Comparison of ENCODE assay signal across 19 cellular contexts in genomic region chrX:64192040-64192439, GRCh38. TPM values are rescaled to one million over a fixed set of nuclear protein-coding genes. Genes with fewer than 3 reads are reported as not detected.
DNase-seq lines count a peak whose midpoint lies in the region; ATAC-seq, FAIRE-seq and TF ChIP-seq lines count a peak whose summit lies in the region.
"Had no signal": no experiment of that assay in that cellular context is flagged by ENCODE, and none has a peak within 500 bp of the region (broad histone marks: within the 10 kb centered on the region; RNA-seq: fewer than 3 reads in every experiment).

No MANE protein-coding gene starts in this region.

- H3K4me1 ChIP-seq in right cardiac atrium (ENCODE audit: control insufficient read depth, insufficient read depth, low read length), result peaks cover 13% of the 10 kb centered on the region
- H3K4me1 ChIP-seq: BE2C had no signal

- no peak for ATAC-seq in right cardiac atrium
- no peak for ATAC-seq in Right ventricle myocardium superior (ENCODE audit: poor library complexity)
- no peak for ATAC-seq in T-helper 17 cell

- peak overlapping the region; percentile 39 for H3K27ac Mint-ChIP-seq in T-helper 17 cell
- peak overlapping the region; percentile 14 for H3K27ac Mint-ChIP-seq in neural crest cell (ENCODE audit: unreplicated experiment)
- H3K27ac Mint-ChIP-seq: CD4-positive, CD25-positive, alpha-beta regulatory T cell; H9 had no signal

- TF ChIP-seq CTCF in neural crest cell (conservative IDR thresholded peaks at IDR 0.05), result no peak

- H3K4me3 Mint-ChIP-seq in T-helper 17 cell, result no peak overlapping the region
- no peak overlapping the region for H3K4me3 Mint-ChIP-seq in neural crest cell
- H3K4me3 Mint-ChIP-seq: CD4-positive, CD25-positive, alpha-beta regulatory T cell; CD8-positive, alpha-beta memory T cell; H9 had no signal

- H3K4me1 Mint-ChIP-seq in T-helper 17 cell (no peaks in the 10 kb centered on the region), neural crest cell (no peaks in the 10 kb centered on the region)

- H3K27me3 Mint-ChIP-seq in T-helper 17 cell, result no peaks in the 10 kb centered on the region
- H3K27me3 Mint-ChIP-seq in neural crest cell (ENCODE audit: low read depth), result no peaks in the 10 kb centered on the region
- H3K27me3 Mint-ChIP-seq: CD4-positive, CD25-positive, alpha-beta regulatory T cell had no signal

- H3K27ac ChIP-seq in right cardiac atrium (ENCODE audit: low read length), result peak overlapping the region; percentile 37

- intact Hi-C loops in right cardiac atrium (cut with DNase I) (no loop called here), Right ventricle myocardium superior (cut with DNase I) (no loop called here)

- no peak overlapping the region for H3K4me3 ChIP-seq in right cardiac atrium (ENCODE audit: low read length)

- H3K36me3 Mint-ChIP-seq in T-helper 17 cell (ENCODE audit: low read depth) (peaks cover 4% of the 10 kb centered on the region), neural crest cell (ENCODE audit: low read depth) (peaks cover 11% of the 10 kb centered on the region)

- DNase-seq in right cardiac atrium (no peak), Right ventricle myocardium superior (no peak), T-helper 17 cell (no peak), neural crest cell (ENCODE audit: low read depth, low spot score) (no peak), OCI-M2 (lab: John Stamatoyannopoulos, UW; ENCODE audit: unreplicated experiment) (no peak), SHP77 (lab: John Stamatoyannopoulos, UW) (no peak), GM19239 (ENCODE audit: insufficient read length, low spot score) (no peak)
- DNase-seq: ACHN; BE2C; C1 segment of cervical spinal cord; CD4-positive, CD25-positive, alpha-beta regulatory T cell; CD8-positive, alpha-beta memory T cell; COR-L47; GOT3; H9 had no signal

- H3K9me3 Mint-ChIP-seq in neural crest cell, result peaks cover 3% of the 10 kb centered on the region
- H3K9me3 Mint-ChIP-seq: CD8-positive, alpha-beta memory T cell had no signal

- no peaks in the 10 kb centered on the region for H3K27me3 ChIP-seq in right cardiac atrium (ENCODE audit: control insufficient read depth, insufficient read depth)
- H3K27me3 ChIP-seq: BE2C had no signal

- WGBS in right cardiac atrium, result 91% methylated on average over 3 of the region's 3 CpGs

- no peak for FAIRE-seq in GM19239 (lab: Jason Lieb, UNC)
- FAIRE-seq: A204.1, D721Med, G401.6, GM12891 had no signal

- H3K9me3 ChIP-seq in right cardiac atrium (ENCODE audit: control insufficient read depth, low read length), result no peaks in the 10 kb centered on the region
- H3K9me3 ChIP-seq in T-helper 17 cell (ENCODE audit: control insufficient read depth, low read length, poor library complexity, severe bottlenecking), result no peaks in the 10 kb centered on the region
- H3K9me3 ChIP-seq: BE2C had no signal

RNA-seq across cellular contexts. Expression of gene AMER1, which starts 13.5 kb away (rescaled TPM):
- total RNA-seq in right cardiac atrium, result 1 to 10 TPM; 5.5 to 7.5 (median 5.7) TPM
- 2.4 TPM for polyA plus RNA-seq in right cardiac atrium
- 4.4 TPM for total RNA-seq in Right ventricle myocardium superior
- 1 to 10 TPM; 3.2 to 3.8 TPM for total RNA-seq in T-helper 17 cell
- 12.8 and 13.6 TPM in 2 replicates for total RNA-seq in neural crest cell

RNA-seq across cellular contexts. Expression of gene ASB12, which starts 38.4 kb away (rescaled TPM):
- total RNA-seq in right cardiac atrium, result 1 to 10 TPM in 1 of 4 donors, under 1 TPM in 3; 0.45 to 1.4 (median 0.80) TPM
- polyA plus RNA-seq in right cardiac atrium, result 1.2 TPM
- 2.7 TPM for total RNA-seq in Right ventricle myocardium superior
- under 1 TPM in 1 of 2 donors, not detected in 1; 0.22 TPM for total RNA-seq in T-helper 17 cell
- 0.61 TPM in 2 replicates for total RNA-seq in neural crest cell
- total RNA-seq: CD4-positive, CD25-positive, alpha-beta regulatory T cell; CD8-positive, alpha-beta memory T cell had no signal
- polyA plus RNA-seq: CD8-positive, alpha-beta memory T cell had no signal
